ENCODE assay signal across 1 cellular context in the genomic region with DNA sequence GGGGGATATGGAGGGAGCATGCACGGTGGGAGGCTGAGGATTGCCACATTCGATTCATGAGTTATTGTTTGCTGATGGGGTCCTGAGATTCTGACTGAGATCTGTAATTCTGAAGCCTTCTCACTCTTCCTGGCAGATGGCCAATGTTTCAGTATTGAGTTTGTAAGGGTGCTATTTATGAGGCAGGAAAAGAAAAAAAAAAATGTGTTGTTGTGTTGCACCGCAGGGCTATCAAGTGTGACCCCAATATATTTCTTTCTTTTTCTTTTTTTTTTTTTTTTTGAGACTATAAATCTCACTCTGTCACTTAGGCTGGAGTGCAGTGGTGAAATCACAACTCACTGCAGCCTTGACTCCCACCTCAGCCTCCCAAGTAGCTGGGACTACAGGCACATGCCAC.
TF ChIP-seq lines count a peak whose summit lies in the region.

No MANE protein-coding gene starts in this region.

TF ChIP-seq in H1, 55 proteins besides CTCF, POLR2A, EP300 and RAD21:
- no peak for TF ChIP-seq ZNF274 (IDR thresholded peaks at IDR 0.05; ENCODE audit: borderline replicate concordance, extremely low read depth, low read length)
- no peak for TF ChIP-seq BACH1 (IDR thresholded peaks at IDR 0.05; ENCODE audit: low read length)
